ENCODE assay signal across 8 cellular contexts in the genomic region with DNA sequence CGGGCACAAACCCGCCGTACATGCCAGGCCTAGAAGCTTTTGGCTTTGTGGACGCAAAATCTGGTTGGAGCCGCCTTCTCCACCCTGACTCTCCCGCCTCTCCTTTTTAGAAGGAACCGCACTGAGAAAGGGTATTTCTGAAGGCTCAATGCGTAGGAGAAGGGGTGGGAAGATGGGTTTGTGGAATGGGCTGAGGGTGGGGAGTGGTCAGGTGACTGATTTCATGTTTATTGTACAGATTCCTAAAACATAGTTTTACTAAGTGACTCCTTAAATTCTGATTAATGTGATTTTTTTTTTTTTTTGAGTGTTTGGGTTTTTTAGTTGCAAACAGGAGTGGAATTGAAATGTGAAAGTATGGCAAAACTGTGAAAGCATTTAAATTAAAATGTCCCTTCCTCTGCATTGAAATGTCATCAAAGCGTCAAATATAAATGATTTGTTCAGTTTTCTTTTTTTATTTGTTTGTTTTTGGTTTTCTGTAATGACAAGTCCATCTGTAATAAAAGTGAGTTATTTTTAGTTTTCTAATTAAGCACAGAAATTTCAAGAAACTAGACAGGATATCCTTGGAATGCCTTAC. TPM values are rescaled to one million over a fixed set of nuclear protein-coding genes. Genes with fewer than 3 reads are reported as not detected.
DNase-seq lines count a peak whose midpoint lies in the region; ATAC-seq, FAIRE-seq and TF ChIP-seq lines count a peak whose summit lies in the region.

No MANE protein-coding gene starts in this region.

- FAIRE-seq in K562 (lab: Jason Lieb, UNC): no peak

- H3K4me1 ChIP-seq in heart left ventricle: peaks cover 0 to 54% (median 30%) of the 10 kb centered on the region in 12 donors
- H3K4me1 ChIP-seq in K562 (replicated peaks in 1 of 2; ENCODE audit: control insufficient read depth in 2 of 2, insufficient read depth in 2 of 2, low read length in 2 of 2): peaks cover 13 to 14% of the 10 kb centered on the region in 2 experiments; a peak in 4 of 5 replicates
- no peaks in the 10 kb centered on the region for H3K4me1 ChIP-seq in uterus

- H3K27ac ChIP-seq in heart left ventricle (peak overlapping the region; percentile 99 to 100 (median 100)), K562 (ENCODE audit: extremely low read depth, low read depth, low read length) (peak overlapping the region; percentile 88), uterus (peak overlapping the region; percentile 99)

- intact Hi-C loops in heart left ventricle (cut with DNase I) (loop anchor here (1.0 to 10.0 kb wide), 13 partner anchors 15 to 297 kb away; a partner anchor contains a TSS), cardiac septum (cut with DNase I) (loop anchor here (1.0 to 10.0 kb wide), 2 partner anchors 63 to 257 kb away; a partner anchor contains a TSS), K562 (cut with micrococcal nuclease) (loop anchor here (5.0 kb wide), 1 partner anchor 299 kb away; a partner anchor contains a TSS), uterus (cut with DNase I; ENCODE audit: low total_unique reads) (loop anchor here (2.0 to 5.0 kb wide), 2 partner anchors 63 to 84 kb away; no protein-coding TSS in a partner anchor)

- no peak for ATAC-seq in heart left ventricle
- ATAC-seq in K562: no peak
- ATAC-seq in memory B cell (ENCODE audit: low read depth): no peak
- no peak for ATAC-seq in HG03571 (IDR thresholded peaks at IDR 0.05; ENCODE audit: unreplicated experiment)

- H3K4me1 Mint-ChIP-seq in memory B cell: peaks cover 21% of the 10 kb centered on the region

- H3K27me3 Mint-ChIP-seq in memory B cell: no peaks in the 10 kb centered on the region

- no peaks in the 10 kb centered on the region for H3K9me3 Mint-ChIP-seq in memory B cell

- peaks cover 10% of the 10 kb centered on the region for H4K20me1 ChIP-seq in K562 (replicated peaks; ENCODE audit: control insufficient read depth, insufficient read depth, low read length)

- peak overlapping the region; percentile 96 for H3K4me2 ChIP-seq in K562 (ENCODE audit: insufficient read depth, low read length)

- H3K4me3 Mint-ChIP-seq in memory B cell: peak overlapping the region; percentile 97

- peak in 1 of 2 donors; percentile 2 for TF ChIP-seq POLR2A in heart left ventricle (IDR thresholded peaks at IDR 0.05)
- TF ChIP-seq POLR2A in K562 (conservative IDR thresholded peaks at IDR 0.05): no peak
- no peak for TF ChIP-seq POLR2A in uterus (IDR thresholded peaks at IDR 0.05)

- H3K27ac Mint-ChIP-seq in memory B cell: peak overlapping the region; percentile 96

- H3K36me3 Mint-ChIP-seq in memory B cell: peaks cover 6% of the 10 kb centered on the region

- DNase-seq in heart left ventricle (no peak), cardiac septum (ENCODE audit: low spot score) (no peak), K562 (ENCODE audit: extremely low read depth in 1 of 4, low spot score in 3 of 4) (peak in 1 of 4 experiments; percentile 27), memory B cell (ENCODE audit: low spot score in 2 of 2) (no peak), uterus (no peak), NCI-H128 (lab: John Stamatoyannopoulos, UW; ENCODE audit: unreplicated experiment) (no peak)
- no peak for DNase-seq in central memory CD4-positive, alpha-beta T cell

- peaks cover 0 to 10% (median 8%) of the 10 kb centered on the region in 9 donors for H3K36me3 ChIP-seq in heart left ventricle
- H3K36me3 ChIP-seq in K562 (ENCODE audit: control insufficient read depth, insufficient read depth, low read length): peaks cover 10% of the 10 kb centered on the region
- no peaks in the 10 kb centered on the region for H3K36me3 ChIP-seq in uterus

- H3K9me1 ChIP-seq in K562 (ENCODE audit: control insufficient read depth, insufficient read depth, low read length): no peaks in the 10 kb centered on the region

- WGBS in heart left ventricle, 4 donors: 0 to 3% (median 1%) methylated on average over 9 of the region's 9 CpGs
- 2% methylated on average over 9 of the region's 9 CpGs for WGBS in K562 (ENCODE audit: insufficient coverage, low coverage, missing lambda C conversion rate)

- TF ChIP-seq RAD21 in K562 (CRISPR knock-in tag; conservative IDR thresholded peaks at IDR 0.05 in 1 of 2, IDR thresholded peaks at IDR 0.05 in 1 of 2): no peak

- H3K27me3 ChIP-seq in heart left ventricle: no peaks in the 10 kb centered on the region
- H3K27me3 ChIP-seq in K562 (ENCODE audit: control insufficient read depth in 2 of 2, insufficient read depth in 2 of 2, low read length in 2 of 2): no peaks in the 10 kb centered on the region
- no peaks in the 10 kb centered on the region for H3K27me3 ChIP-seq in uterus

- TF ChIP-seq CTCF in heart left ventricle (IDR thresholded peaks at IDR 0.05) (no peak), K562 (IDR thresholded peaks at IDR 0.05 in 2 of 3, conservative IDR thresholded peaks at IDR 0.05 in 1 of 3; ENCODE audit: insufficient read depth in 2 of 3, low read depth in 1 of 3, low read length in 3 of 3) (no peak), uterus (IDR thresholded peaks at IDR 0.05) (no peak)

- CTCF ChIA-PET in K562 (lab: Yijun Ruan, JAX; ENCODE audit: low intra/inter-chr PET ratio): no interaction called here

- in situ Hi-C loops in K562 (cut with MboI): loop anchor here (10.0 kb wide), 1 partner anchor 287 kb away; a partner anchor contains a TSS

- H3K4me3 ChIP-seq in heart left ventricle (peak overlapping the region; percentile 64 to 97 (median 88)), K562 (peak overlapping the region; percentile 88), uterus (peak overlapping the region; percentile 91 to 99)

- H2AFZ ChIP-seq in K562 (ENCODE audit: low read depth, low read length): peak overlapping the region; percentile 94

- no peaks in the 10 kb centered on the region for H3K9me3 ChIP-seq in heart left ventricle
- no peaks in the 10 kb centered on the region for H3K9me3 ChIP-seq in K562 (replicated peaks; ENCODE audit: control insufficient read depth, insufficient read depth, low read depth, low read length)
- H3K9me3 ChIP-seq in uterus: no peaks in the 10 kb centered on the region

- BruUV-seq in K562 (replicated peaks; lab: Mats Ljungman, UMichigan): no TSS peak

- POLR2A ChIA-PET in K562 (lab: Yijun Ruan, JAX): interaction anchor here (0.5 to 7.7 kb wide), 10 partner anchors 10 to 284 kb away, joined by 3 to 207 read pairs (median 4); no protein-coding TSS in a partner anchor

- peaks cover 34% of the 10 kb centered on the region for H3K79me2 ChIP-seq in K562 (ENCODE audit: control insufficient read depth, insufficient read depth, low read length)

- TF ChIP-seq EP300 in K562 (IDR thresholded peaks at IDR 0.05; ENCODE audit: low read length): no peak

- peak overlapping the region; percentile 77 to 95 for H3K9ac ChIP-seq in K562 (ENCODE audit: insufficient read depth in 1 of 2, low read depth in 2 of 2, low read length in 2 of 2)

TF ChIP-seq in K562, 482 proteins besides CTCF, POLR2A, EP300 and RAD21 (continues in another document):
- TF ChIP-seq ZC3H8 (IDR thresholded peaks at IDR 0.05) (no peak), EGR1 (conservative IDR thresholded peaks at IDR 0.05) (peak; percentile 61), TEAD4 (IDR thresholded peaks at IDR 0.05; ENCODE audit: low read length) (no peak), TEAD4 (CRISPR knock-in tag; IDR thresholded peaks at IDR 0.05; ENCODE audit: borderline replicate concordance) (no peak), LEF1 (IDR thresholded peaks at IDR 0.05) (0 out of 2 replicates have a peak, but pooled peaks have one; percentile 5)

RNA-seq across cellular contexts. Expression of a gene that starts 1.8 kb away (rescaled TPM):
- total RNA-seq in heart left ventricle (100 to 1,000 TPM in 4 of 9 donors, 10 to 100 TPM in 5; 38.3 to 136 (median 88.7) TPM), cardiac septum (71.1 TPM), K562 (2014; rRNA removed) (4.8 and 13.9 TPM in 2 replicates), K562 (2014; rRNA removed; fragmentation: Illumina TruSeq; extraction: Trizol) (12.4 and 13.2 TPM in 2 replicates), K562 (2015; rRNA removed; fragmentation: Illumina TruSeq; extraction: Trizol) (13.2 TPM in 2 replicates), K562 (2021) (29.9 and 31.0 TPM in 2 replicates), uterus (10 to 100 TPM; 16.5 to 64.3 (median 27.5) TPM)
- polyA plus RNA-seq in heart left ventricle (10 to 100 TPM; 22.2 to 34.2 TPM), K562 (2011; rRNA removed) (10.5 and 10.8 TPM in 2 replicates), K562 (2014; fragmentation: Illumina TruSeq; extraction: Trizol) (14.9 and 17.6 TPM in 2 replicates), K562 (2014; fragmentation: Nextera tagmentation; extraction: Ambion mirVana) (10 to 100 TPM; 44.9 to 63.7 TPM), K562 (2014; rRNA removed) (10.9 and 11.8 TPM in 2 replicates)
- total RNA-seq in K562 (2011; cell fraction: chromatin; rRNA removed; ENCODE audit: low replicate concordance): 10.4 and 18.1 TPM in 2 replicates
- 14.8 and 18.2 TPM in 2 replicates for total RNA-seq in K562 (2011; cell fraction: nucleolus; rRNA removed)
- total RNA-seq in K562 (2011; cell fraction: nucleoplasm; rRNA removed): 19.9 and 21.5 TPM in 2 replicates
- polyA plus RNA-seq in K562 (2011; cell fraction: cytosol; rRNA removed): 8.5 and 9.7 TPM in 2 replicates
- 17.6 and 24.1 TPM in 2 replicates for polyA plus RNA-seq in K562 (2011; cell fraction: nucleus; rRNA removed)
- 16.9 and 24.9 TPM in 2 replicates for polyA plus RNA-seq in K562 (2012)
- polyA minus RNA-seq in K562 (2011; rRNA and poly(A)+ RNA removed): 19.1 and 19.5 TPM in 2 replicates
- 13.5 and 14.2 TPM in 2 replicates for polyA minus RNA-seq in K562 (2011; cell fraction: cytosol; rRNA and poly(A)+ RNA removed)
- 22.5 and 23.9 TPM in 2 replicates for polyA minus RNA-seq in K562 (2011; cell fraction: nucleus; rRNA and poly(A)+ RNA removed)

RNA-seq across cellular contexts. Expression of a gene that starts 32.6 kb away (rescaled TPM):
- under 1 TPM in 7 of 9 donors, not detected in 2; 0.12 to 0.75 (median 0.29) TPM for total RNA-seq in heart left ventricle
- polyA plus RNA-seq in heart left ventricle: under 1 TPM; 0.08 to 0.23 TPM
- total RNA-seq in cardiac septum: 0.19 TPM
- not detected in 2 replicates for total RNA-seq in K562 (2011; cell fraction: chromatin; rRNA removed; ENCODE audit: low replicate concordance)
- total RNA-seq in K562 (2011; cell fraction: nucleolus; rRNA removed): not detected in 2 replicates
- total RNA-seq in K562 (2011; cell fraction: nucleoplasm; rRNA removed): not detected in 2 replicates
- total RNA-seq in K562 (2014; rRNA removed): not detected in 2 replicates
- not detected in 2 replicates for total RNA-seq in K562 (2014; rRNA removed; fragmentation: Illumina TruSeq; extraction: Trizol)
- not detected in 2 replicates for total RNA-seq in K562 (2015; rRNA removed; fragmentation: Illumina TruSeq; extraction: Trizol)
- total RNA-seq in K562 (2021): 0.07 TPM in 1 of 2 replicates, not detected in the other
- polyA plus RNA-seq in K562 (2011; rRNA removed): not detected in 2 replicates
- polyA plus RNA-seq in K562 (2011; cell fraction: cytosol; rRNA removed): not detected in 2 replicates
- 0.04 TPM in 1 of 2 replicates, not detected in the other for polyA plus RNA-seq in K562 (2011; cell fraction: nucleus; rRNA removed)
- 0.01 and 0.03 TPM in 2 replicates for polyA plus RNA-seq in K562 (2012)
- polyA plus RNA-seq in K562 (2014; fragmentation: Illumina TruSeq; extraction: Trizol): not detected in 2 replicates
- polyA plus RNA-seq in K562 (2014; fragmentation: Nextera tagmentation; extraction: Ambion mirVana): not detected
- polyA plus RNA-seq in K562 (2014; rRNA removed): not detected in 2 replicates
- polyA minus RNA-seq in K562 (2011; rRNA and poly(A)+ RNA removed): not detected in 2 replicates
- not detected in 2 replicates for polyA minus RNA-seq in K562 (2011; cell fraction: cytosol; rRNA and poly(A)+ RNA removed)
- polyA minus RNA-seq in K562 (2011; cell fraction: nucleus; rRNA and poly(A)+ RNA removed): not detected in 2 replicates
- 1 to 10 TPM in 1 of 4 donors, under 1 TPM in 1, not detected in 2; 0.73 to 6.0 TPM for total RNA-seq in uterus
